Comparison of ENCODE assay signal across 1 cellular context in genomic region chr10:33478089-33478674, GRCh38.
A peak's percentile ranks its signal among the peaks of the same experiment; 100 is the strongest.
TF ChIP-seq lines count a peak whose summit lies in the region.

No MANE protein-coding gene starts in this region.

TF ChIP-seq in K562, 482 proteins besides CTCF, POLR2A, EP300 and RAD21 (continued from another document):
- TF ChIP-seq TFE3 (CRISPR knock-in tag; IDR thresholded peaks at IDR 0.05) = peak; percentile 13; the same call in 1 of the 2 replicates
TF ChIP-seq in K562: peak in this region for 1.
